Comparison of ENCODE assay signal across 29 cellular contexts in genomic region chr22:36858966-36859365, GRCh38. TPM values are rescaled to one million over a fixed set of nuclear protein-coding genes. Genes with fewer than 3 reads are reported as not detected.
DNase-seq lines count a peak whose midpoint lies in the region; ATAC-seq, FAIRE-seq and TF ChIP-seq lines count a peak whose summit lies in the region.
"Had no signal": no experiment of that assay in that cellular context is flagged by ENCODE, and none has a peak within 500 bp of the region (broad histone marks: within the 10 kb centered on the region; RNA-seq: fewer than 3 reads in every experiment).

No MANE protein-coding gene starts in this region.

- peaks cover 52% of the 10 kb centered on the region for H3K4me1 Mint-ChIP-seq in activated CD4-positive, alpha-beta T cell treated with anti-CD3 and anti-CD28 coated beads, Interleukin-2, amount 10 ng/mL, durations not matched to agents 24 days and 14 days

- peak overlapping the region; percentile 5; the same call in 1 of the 2 replicates for H3K9ac ChIP-seq in SU-DHL-6 (ENCODE audit: low read length)

- no peak for TF ChIP-seq POLR2A in right lobe of liver (IDR thresholded peaks at IDR 0.05)

- H3K4me3 ChIP-seq in SU-DHL-6 (ENCODE audit: insufficient read depth, low read length, poor library complexity, severe bottlenecking) (no peak overlapping the region), neutrophil (ENCODE audit: low read depth in 1 of 2, low read length in 1 of 2) (peak overlapping the region; percentile 18 to 80), right lobe of liver (no peak overlapping the region)
- H3K4me3 ChIP-seq: breast epithelium, esophagus muscularis mucosa, uterus had no signal

- peaks cover 79 to 85% of the 10 kb centered on the region in 2 experiments for H3K4me1 ChIP-seq in neutrophil (ENCODE audit: control insufficient read depth in 1 of 2, insufficient read depth in 1 of 2, low read depth in 1 of 2, low read length in 1 of 2)
- H3K4me1 ChIP-seq in right lobe of liver: no peaks in the 10 kb centered on the region
- H3K4me1 ChIP-seq: breast epithelium had no signal

- ATAC-seq in HG03460 (IDR thresholded peaks at IDR 0.05; ENCODE audit: unreplicated experiment): no peak
- no peak for ATAC-seq in right lobe of liver
- ATAC-seq: left colon, Right ventricle myocardium inferior had no signal

- no peaks in the 10 kb centered on the region for H3K27me3 ChIP-seq in SU-DHL-6 (ENCODE audit: low read length)
- H3K27me3 ChIP-seq in neutrophil: no peaks in the 10 kb centered on the region
- H3K27me3 ChIP-seq in right lobe of liver: no peaks in the 10 kb centered on the region
- H3K27me3 ChIP-seq: breast epithelium, uterus had no signal

- H3K9me3 Mint-ChIP-seq in activated CD4-positive, alpha-beta T cell treated with anti-CD3 and anti-CD28 coated beads, Interleukin-2, amount 10 ng/mL, durations not matched to agents 24 days and 14 days: no peaks in the 10 kb centered on the region

- no peaks in the 10 kb centered on the region for H3K9me2 ChIP-seq in SU-DHL-6 (replicated peaks; ENCODE audit: insufficient read depth, low read length)

- H3K9me3 ChIP-seq in SU-DHL-6 (ENCODE audit: insufficient read depth, low read length) (no peaks in the 10 kb centered on the region), neutrophil (no peaks in the 10 kb centered on the region), right lobe of liver (no peaks in the 10 kb centered on the region)
- H3K9me3 ChIP-seq: breast epithelium, esophagus muscularis mucosa, uterus had no signal

- H3K36me3 ChIP-seq in SU-DHL-6 (ENCODE audit: low read length): no peaks in the 10 kb centered on the region
- H3K36me3 ChIP-seq in neutrophil: peaks cover 8% of the 10 kb centered on the region
- no peaks in the 10 kb centered on the region for H3K36me3 ChIP-seq in right lobe of liver
- H3K36me3 ChIP-seq: breast epithelium, esophagus muscularis mucosa, uterus had no signal

- H3K27ac Mint-ChIP-seq in activated CD4-positive, alpha-beta T cell treated with anti-CD3 and anti-CD28 coated beads, Interleukin-2, amount 10 ng/mL, durations not matched to agents 24 days and 14 days: peak overlapping the region; percentile 36

- peak; percentile 77 for FAIRE-seq in GM18507 (lab: Jason Lieb, UNC)
- FAIRE-seq: small intestine had no signal

- 72% methylated on average over 2 of the region's 2 CpGs for WGBS in right lobe of liver (ENCODE audit: insufficient coverage, low coverage, low lambda C conversion rate, missing lambda C conversion rate)

- no peaks in the 10 kb centered on the region for H3K27me3 Mint-ChIP-seq in activated CD4-positive, alpha-beta T cell treated with anti-CD3 and anti-CD28 coated beads, Interleukin-2, amount 10 ng/mL, durations not matched to agents 24 days and 14 days

- no peak for DNase-seq in activated CD4-positive, alpha-beta T cell treated with anti-CD3 and anti-CD28 coated beads, Interleukin-2, amount 10 ng/mL, durations not matched to agents 24 days and 14 days
- DNase-seq in activated CD4-positive, alpha-beta T cell treated with anti-CD3 and anti-CD28 coated beads for 48 hours: no peak
- DNase-seq in GM18507 (ENCODE audit: extremely low spot score, insufficient read length, low read depth): no peak
- DNase-seq in stimulated activated CD4-positive, alpha-beta T cell treated with anti-CD3 and anti-CD28 coated beads, Interleukin-2, amount 100 ng/mL, for 48 hours: no peak
- no peak for DNase-seq in right lobe of liver
- DNase-seq: activated CD4-positive, alpha-beta T cell treated with anti-CD3 and anti-CD28 coated beads, Interleukin-2, amount 50 U/mL, for 1 hour; C1 segment of cervical spinal cord; effector memory CD4-positive, alpha-beta T cell; EL; foreskin melanocyte; left colon; mesenchymal stem cell; NCI-H1105; NCI-H1930; NCI-H526; small intestine; stimulated activated CD4-positive, alpha-beta T cell treated with anti-CD3 and anti-CD28 coated beads, Interleukin-2, amount 100 ng/mL, for 24 hours; uterus had no signal

- no peak for TF ChIP-seq CTCF in SU-DHL-6 (IDR thresholded peaks at IDR 0.05; ENCODE audit: insufficient read depth, low read length, poor library complexity, severe bottlenecking)
- no peak for TF ChIP-seq CTCF in neutrophil (IDR thresholded peaks at IDR 0.05)
- TF ChIP-seq CTCF in right lobe of liver (IDR thresholded peaks at IDR 0.05): no peak

- H3F3A ChIP-seq in SU-DHL-6 (ENCODE audit: insufficient read depth): peaks cover 23% of the 10 kb centered on the region

- no peaks in the 10 kb centered on the region for H4K20me1 ChIP-seq in SU-DHL-6 (ENCODE audit: low read depth, low read length)

- H2AFZ ChIP-seq in SU-DHL-6 (ENCODE audit: low read depth, low read length, severe bottlenecking): peak overlapping the region; percentile 72

- H3K36me3 Mint-ChIP-seq in activated CD4-positive, alpha-beta T cell treated with anti-CD3 and anti-CD28 coated beads, Interleukin-2, amount 10 ng/mL, durations not matched to agents 24 days and 14 days (ENCODE audit: low read depth): peaks cover under 1% of the 10 kb centered on the region

- peak overlapping the region; percentile 61 for H3K27ac ChIP-seq in SU-DHL-6 (ENCODE audit: low read depth, low read length)
- H3K27ac ChIP-seq in neutrophil: peak overlapping the region; percentile 95
- no peak overlapping the region for H3K27ac ChIP-seq in right lobe of liver
- H3K27ac ChIP-seq: breast epithelium, esophagus muscularis mucosa, uterus had no signal

- H3K4me2 ChIP-seq in SU-DHL-6 (ENCODE audit: low read depth, low read length, poor library complexity, severe bottlenecking): peak overlapping the region; percentile 16

- intact Hi-C loops in activated CD4-positive, alpha-beta T cell treated with anti-CD3 and anti-CD28 coated beads, Interleukin-2, amount 10 ng/mL, durations not matched to agents 24 days and 14 days (cut with micrococcal nuclease): no loop called here
- intact Hi-C loops in right lobe of liver (cut with DNase I): loop anchor here in 1 of 2 donors (10.0 kb wide), 1 partner anchor 314 kb away; no protein-coding TSS in a partner anchor

- H3K4me3 Mint-ChIP-seq in activated CD4-positive, alpha-beta T cell treated with anti-CD3 and anti-CD28 coated beads, Interleukin-2, amount 10 ng/mL, durations not matched to agents 24 days and 14 days: no peak overlapping the region

- H3K79me2 ChIP-seq in SU-DHL-6 (ENCODE audit: insufficient read depth, low read length): no peaks in the 10 kb centered on the region

RNA-seq across cellular contexts. Expression of gene NCF4, which starts 1.8 kb away (rescaled TPM):
- 12.3 and 13.6 TPM in 2 replicates for total RNA-seq in activated CD4-positive, alpha-beta T cell treated with anti-CD3 and anti-CD28 coated beads, Interleukin-2, amount 10 ng/mL, durations not matched to agents 24 days and 14 days
- 1 to 10 TPM; 2.3 to 6.2 (median 4.0) TPM for total RNA-seq in right lobe of liver
- total RNA-seq: A673, myocyte, renal cortical epithelial cell had no signal

RNA-seq across cellular contexts. Expression of gene PVALB, which starts 42.1 kb away (rescaled TPM):
- total RNA-seq in activated CD4-positive, alpha-beta T cell treated with anti-CD3 and anti-CD28 coated beads, Interleukin-2, amount 10 ng/mL, durations not matched to agents 24 days and 14 days: not detected in 2 replicates
- 1 to 10 TPM in 3 of 6 experiments, under 1 TPM in 1, not detected in 2; 0.59 to 1.7 (median 1.4) TPM for total RNA-seq in right lobe of liver
- total RNA-seq: A673, esophagus muscularis mucosa, left colon, omental fat pad, renal cortical epithelial cell, Right ventricle myocardium inferior, temporal lobe had no signal

RNA-seq across cellular contexts. Expression of gene CSF2RB, which starts 54.5 kb away (rescaled TPM):
- 5.0 and 5.2 TPM in 2 replicates for total RNA-seq in activated CD4-positive, alpha-beta T cell treated with anti-CD3 and anti-CD28 coated beads, Interleukin-2, amount 10 ng/mL, durations not matched to agents 24 days and 14 days
- 1 to 10 TPM in 5 of 6 experiments, under 1 TPM in 1; 0.88 to 4.7 (median 2.4) TPM for total RNA-seq in right lobe of liver
- total RNA-seq: A673, myocyte had no signal

Comparison
In these comparisons a context has a peak if more than half of its experiments do, and no peak if none do; other contexts are left out.
1. H3K27ac ChIP-seq: peak in SU-DHL-6 (single experiment) and neutrophil (single experiment); none in right lobe of liver (0 of 3).
2. H3K4me3 ChIP-seq: peak in neutrophil (2 of 2); none in SU-DHL-6 (single experiment) and right lobe of liver (0 of 3).